ENCODE assay signal across 1 cellular context in the genomic region with DNA sequence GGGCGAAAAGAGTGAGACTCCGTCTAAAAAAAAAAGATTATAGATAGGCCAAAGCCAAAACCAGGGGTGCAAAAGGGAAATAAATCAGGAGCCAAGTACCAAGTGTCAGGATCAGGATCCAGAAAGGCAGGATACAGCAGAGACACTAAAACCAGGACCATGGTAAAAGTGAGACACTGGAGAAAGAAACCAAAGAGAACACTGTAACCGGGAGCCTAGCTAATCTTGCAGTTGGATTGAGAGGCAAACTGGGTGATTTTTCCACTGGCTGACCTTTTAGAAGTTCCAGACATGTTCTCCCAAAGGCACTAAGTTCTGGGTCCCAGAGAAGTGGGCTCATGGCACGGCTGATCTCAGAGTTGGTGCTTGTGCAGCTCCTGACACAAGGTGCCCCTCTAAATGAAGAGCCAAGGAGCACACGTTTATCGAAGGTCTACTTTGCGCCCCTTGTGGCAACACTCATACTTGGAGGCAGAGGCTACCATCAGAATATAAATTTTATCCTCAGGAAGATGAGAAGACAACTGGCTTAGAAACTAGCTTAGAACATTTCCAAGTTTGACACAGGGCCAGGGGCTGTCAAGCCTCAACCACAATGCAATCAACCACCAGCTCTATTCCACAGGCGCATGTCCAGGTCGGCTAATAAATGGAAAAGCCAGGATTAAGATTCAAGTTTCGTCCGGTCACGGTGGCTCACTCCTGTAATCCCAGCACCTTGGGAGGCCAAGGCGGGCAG.
TF ChIP-seq lines count a peak whose summit lies in the region.

No MANE protein-coding gene starts in this region.

TF ChIP-seq in GM12878, 131 proteins besides CTCF, POLR2A, EP300 and RAD21 (continued from another document):
- no peak for TF ChIP-seq PBX3 (IDR thresholded peaks at IDR 0.05; ENCODE audit: insufficient replicate concordance, low read depth, low read length)
- TF ChIP-seq ZNF274 (IDR thresholded peaks at IDR 0.05; ENCODE audit: insufficient read depth, insufficient read length): no peak
- no peak for TF ChIP-seq SIN3A (IDR thresholded peaks at IDR 0.05; ENCODE audit: low read depth, low read length)
- TF ChIP-seq ZNF687 (IDR thresholded peaks at IDR 0.05): no peak
- no peak for TF ChIP-seq KLF5 (IDR thresholded peaks at IDR 0.05; ENCODE audit: partially characterized antibody)
- no peak for TF ChIP-seq MXI1 (IDR thresholded peaks at IDR 0.05; ENCODE audit: low read depth, low read length)
- TF ChIP-seq, protein P1, sequence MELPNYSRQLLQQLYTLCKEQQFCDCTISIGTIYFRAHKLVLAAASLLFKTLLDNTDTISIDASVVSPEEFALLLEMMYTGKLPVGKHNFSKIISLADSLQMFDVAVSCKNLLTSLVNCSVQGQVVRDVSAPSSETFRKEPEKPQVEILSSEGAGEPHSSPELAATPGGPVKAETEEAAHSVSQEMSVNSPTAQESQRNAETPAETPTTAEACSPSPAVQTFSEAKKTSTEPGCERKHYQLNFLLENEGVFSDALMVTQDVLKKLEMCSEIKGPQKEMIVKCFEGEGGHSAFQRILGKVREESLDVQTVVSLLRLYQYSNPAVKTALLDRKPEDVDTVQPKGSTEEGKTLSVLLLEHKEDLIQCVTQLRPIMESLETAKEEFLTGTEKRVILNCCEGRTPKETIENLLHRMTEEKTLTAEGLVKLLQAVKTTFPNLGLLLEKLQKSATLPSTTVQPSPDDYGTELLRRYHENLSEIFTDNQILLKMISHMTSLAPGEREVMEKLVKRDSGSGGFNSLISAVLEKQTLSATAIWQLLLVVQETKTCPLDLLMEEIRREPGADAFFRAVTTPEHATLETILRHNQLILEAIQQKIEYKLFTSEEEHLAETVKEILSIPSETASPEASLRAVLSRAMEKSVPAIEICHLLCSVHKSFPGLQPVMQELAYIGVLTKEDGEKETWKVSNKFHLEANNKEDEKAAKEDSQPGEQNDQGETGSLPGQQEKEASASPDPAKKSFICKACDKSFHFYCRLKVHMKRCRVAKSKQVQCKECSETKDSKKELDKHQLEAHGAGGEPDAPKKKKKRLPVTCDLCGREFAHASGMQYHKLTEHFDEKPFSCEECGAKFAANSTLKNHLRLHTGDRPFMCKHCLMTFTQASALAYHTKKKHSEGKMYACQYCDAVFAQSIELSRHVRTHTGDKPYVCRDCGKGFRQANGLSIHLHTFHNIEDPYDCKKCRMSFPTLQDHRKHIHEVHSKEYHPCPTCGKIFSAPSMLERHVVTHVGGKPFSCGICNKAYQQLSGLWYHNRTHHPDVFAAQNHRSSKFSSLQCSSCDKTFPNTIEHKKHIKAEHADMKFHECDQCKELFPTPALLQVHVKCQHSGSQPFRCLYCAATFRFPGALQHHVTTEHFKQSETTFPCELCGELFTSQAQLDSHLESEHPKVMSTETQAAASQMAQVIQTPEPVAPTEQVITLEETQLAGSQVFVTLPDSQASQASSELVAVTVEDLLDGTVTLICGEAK (IDR thresholded peaks at IDR 0.05; ENCODE audit: borderline replicate concordance): no peak
- TF ChIP-seq BHLHE40 (IDR thresholded peaks at IDR 0.05; ENCODE audit: borderline replicate concordance in 1 of 2, low read depth in 2 of 2, low read length in 1 of 2): no peak
- TF ChIP-seq CBX5 (IDR thresholded peaks at IDR 0.05; ENCODE audit: low read depth): no peak
- TF ChIP-seq, protein P2, sequence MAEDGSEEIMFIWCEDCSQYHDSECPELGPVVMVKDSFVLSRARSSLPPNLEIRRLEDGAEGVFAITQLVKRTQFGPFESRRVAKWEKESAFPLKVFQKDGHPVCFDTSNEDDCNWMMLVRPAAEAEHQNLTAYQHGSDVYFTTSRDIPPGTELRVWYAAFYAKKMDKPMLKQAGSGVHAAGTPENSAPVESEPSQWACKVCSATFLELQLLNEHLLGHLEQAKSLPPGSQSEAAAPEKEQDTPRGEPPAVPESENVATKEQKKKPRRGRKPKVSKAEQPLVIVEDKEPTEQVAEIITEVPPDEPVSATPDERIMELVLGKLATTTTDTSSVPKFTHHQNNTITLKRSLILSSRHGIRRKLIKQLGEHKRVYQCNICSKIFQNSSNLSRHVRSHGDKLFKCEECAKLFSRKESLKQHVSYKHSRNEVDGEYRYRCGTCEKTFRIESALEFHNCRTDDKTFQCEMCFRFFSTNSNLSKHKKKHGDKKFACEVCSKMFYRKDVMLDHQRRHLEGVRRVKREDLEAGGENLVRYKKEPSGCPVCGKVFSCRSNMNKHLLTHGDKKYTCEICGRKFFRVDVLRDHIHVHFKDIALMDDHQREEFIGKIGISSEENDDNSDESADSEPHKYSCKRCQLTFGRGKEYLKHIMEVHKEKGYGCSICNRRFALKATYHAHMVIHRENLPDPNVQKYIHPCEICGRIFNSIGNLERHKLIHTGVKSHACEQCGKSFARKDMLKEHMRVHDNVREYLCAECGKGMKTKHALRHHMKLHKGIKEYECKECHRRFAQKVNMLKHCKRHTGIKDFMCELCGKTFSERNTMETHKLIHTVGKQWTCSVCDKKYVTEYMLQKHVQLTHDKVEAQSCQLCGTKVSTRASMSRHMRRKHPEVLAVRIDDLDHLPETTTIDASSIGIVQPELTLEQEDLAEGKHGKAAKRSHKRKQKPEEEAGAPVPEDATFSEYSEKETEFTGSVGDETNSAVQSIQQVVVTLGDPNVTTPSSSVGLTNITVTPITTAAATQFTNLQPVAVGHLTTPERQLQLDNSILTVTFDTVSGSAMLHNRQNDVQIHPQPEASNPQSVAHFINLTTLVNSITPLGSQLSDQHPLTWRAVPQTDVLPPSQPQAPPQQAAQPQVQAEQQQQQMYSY (CRISPR knock-in tag; IDR thresholded peaks at IDR 0.05): no peak
- TF ChIP-seq ATF7 (IDR thresholded peaks at IDR 0.05; ENCODE audit: low read depth): no peak
- no peak for TF ChIP-seq NFIC (IDR thresholded peaks at IDR 0.05; ENCODE audit: low read depth, low read length)
- TF ChIP-seq BACH1 (IDR thresholded peaks at IDR 0.05; ENCODE audit: borderline replicate concordance): no peak
- no peak for TF ChIP-seq CBX3 (IDR thresholded peaks at IDR 0.05; ENCODE audit: borderline replicate concordance, low read depth)
- TF ChIP-seq, protein P3, sequence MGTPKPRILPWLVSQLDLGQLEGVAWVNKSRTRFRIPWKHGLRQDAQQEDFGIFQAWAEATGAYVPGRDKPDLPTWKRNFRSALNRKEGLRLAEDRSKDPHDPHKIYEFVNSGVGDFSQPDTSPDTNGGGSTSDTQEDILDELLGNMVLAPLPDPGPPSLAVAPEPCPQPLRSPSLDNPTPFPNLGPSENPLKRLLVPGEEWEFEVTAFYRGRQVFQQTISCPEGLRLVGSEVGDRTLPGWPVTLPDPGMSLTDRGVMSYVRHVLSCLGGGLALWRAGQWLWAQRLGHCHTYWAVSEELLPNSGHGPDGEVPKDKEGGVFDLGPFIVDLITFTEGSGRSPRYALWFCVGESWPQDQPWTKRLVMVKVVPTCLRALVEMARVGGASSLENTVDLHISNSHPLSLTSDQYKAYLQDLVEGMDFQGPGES (IDR thresholded peaks at IDR 0.05): no peak
